In genomic region chr9:136110082-136111061, GRCh38 we compare ENCODE assay signal across 8 cellular contexts. TPM values are rescaled to one million over a fixed set of nuclear protein-coding genes. Genes with fewer than 3 reads are reported as not detected.
DNase-seq lines count a peak whose midpoint lies in the region; ATAC-seq and TF ChIP-seq lines count a peak whose summit lies in the region.

No MANE protein-coding gene starts in this region.

- H3K9me3 ChIP-seq in DND-41 (ENCODE audit: insufficient read depth, low read length, severe bottlenecking) (no peaks in the 10 kb centered on the region), HUES48 (ENCODE audit: control insufficient read depth, insufficient read depth, low read length) (no peaks in the 10 kb centered on the region), spleen (no peaks in the 10 kb centered on the region)

- H3K27me3 ChIP-seq in DND-41 (ENCODE audit: insufficient read depth, low read length, poor library complexity) (no peaks in the 10 kb centered on the region), HUES48 (ENCODE audit: control insufficient read depth, insufficient read depth, low read length) (no peaks in the 10 kb centered on the region), spleen (replicated peaks in 1 of 7) (peaks cover 0 to 28% (median 0%) of the 10 kb centered on the region in 7 donors)

- 0 out of 2 replicates have a peak overlapping the region, but pooled peaks have one; percentile 17 for H2AFZ ChIP-seq in DND-41 (ENCODE audit: low read depth, low read length)

- no peaks in the 10 kb centered on the region for H3K79me2 ChIP-seq in DND-41 (ENCODE audit: insufficient read depth, low read length)

- intact Hi-C loops in left ventricle myocardium superior (cut with micrococcal nuclease), result no loop called here
- intact Hi-C loops in spleen (cut with DNase I; ENCODE audit: low total_unique reads), result no loop called here

- H3K4me3 ChIP-seq in DND-41 (ENCODE audit: low read depth in 1 of 2, low read length in 2 of 2) (peak overlapping the region in 1 of 2 experiments; percentile 44; a peak in 1 of 4 replicates), HUES48 (ENCODE audit: low read depth, low read length) (peak overlapping the region; percentile 48), spleen (peak overlapping the region; percentile 17 to 78 (median 46))

- peak overlapping the region; percentile 69 for H3K27ac ChIP-seq in DND-41 (ENCODE audit: low read length)
- H3K27ac ChIP-seq in HUES48 (ENCODE audit: low read depth, low read length), result peak overlapping the region; percentile 52
- H3K27ac ChIP-seq in spleen, result peak overlapping the region; percentile 48 to 93 (median 84)

- peaks cover 12% of the 10 kb centered on the region for H3K36me3 ChIP-seq in DND-41 (ENCODE audit: insufficient read depth, low read length)
- peaks cover 3% of the 10 kb centered on the region for H3K36me3 ChIP-seq in HUES48 (ENCODE audit: control insufficient read depth, insufficient read depth, low read length)
- H3K36me3 ChIP-seq in spleen, result peaks cover 0 to 16% (median 9%) of the 10 kb centered on the region in 6 donors

- H3K9ac ChIP-seq in DND-41 (ENCODE audit: low read depth, low read length) (peak overlapping the region; percentile 65), HUES48 (ENCODE audit: low read depth, low read length) (peak overlapping the region; percentile 49)

- peaks cover 5% of the 10 kb centered on the region for H4K20me1 ChIP-seq in DND-41 (ENCODE audit: insufficient read depth, low read length)

- peak overlapping the region; percentile 75 for H3K4me2 ChIP-seq in DND-41 (ENCODE audit: insufficient read depth, low read length)

- no peak for DNase-seq in DND-41
- DNase-seq in activated naive CD4-positive, alpha-beta T cell treated with Interleukin-2 at 50 U/mL for 16 hours, result peak; percentile 54
- DNase-seq in left ventricle myocardium superior, result peak; percentile 52
- DNase-seq in spleen, result peak; percentile 87
- no peak for DNase-seq in DMS153 (lab: John Stamatoyannopoulos, UW)
- DNase-seq in NCI-H1694 (lab: John Stamatoyannopoulos, UW), result no peak

- H3K4me1 ChIP-seq in DND-41 (ENCODE audit: insufficient read depth, low read length), result peaks cover 37% of the 10 kb centered on the region
- peaks cover 19% of the 10 kb centered on the region for H3K4me1 ChIP-seq in HUES48 (ENCODE audit: control insufficient read depth, insufficient read depth, low read length)
- H3K4me1 ChIP-seq in spleen, result peaks cover 40 to 91% (median 59%) of the 10 kb centered on the region in 6 donors

- TF ChIP-seq POLR2A in spleen (IDR thresholded peaks at IDR 0.05), result no peak

- 9 to 21% (median 12%) methylated on average over 27 to 42 of the region's 42 CpGs for WGBS in spleen, 5 donors

- no peak for ATAC-seq in DND-41 (ENCODE audit: insufficient read depth, low read depth)
- ATAC-seq in left ventricle myocardium superior, result peak; percentile 5
- ATAC-seq in GM21515 (IDR thresholded peaks at IDR 0.05; ENCODE audit: unreplicated experiment), result no peak

- TF ChIP-seq CTCF in DND-41 (IDR thresholded peaks at IDR 0.05; ENCODE audit: borderline replicate concordance, extremely low read depth, low read length, poor library complexity, severe bottlenecking) (no peak), spleen (IDR thresholded peaks at IDR 0.05 in 8 of 11, conservative IDR thresholded peaks at IDR 0.05 in 3 of 11) (peak in 1 of 11 experiments; percentile 37)

RNA-seq across cellular contexts. Expression of gene TMEM250, which starts 8.3 kb away (rescaled TPM):
- total RNA-seq in left ventricle myocardium superior, result 16.6 TPM
- 10 to 100 TPM; 23.3 to 31.3 (median 25.8) TPM for total RNA-seq in spleen
- 10 to 100 TPM; 10.7 to 28.9 (median 14.8) TPM for polyA plus RNA-seq in spleen

RNA-seq across cellular contexts. Expression of gene NACC2, which starts 15.3 kb away (rescaled TPM):
- total RNA-seq in left ventricle myocardium superior (39.1 TPM), spleen (10 to 100 TPM; 17.0 to 34.9 (median 26.5) TPM)
- 1 to 10 TPM; 2.1 to 7.9 (median 2.4) TPM for polyA plus RNA-seq in spleen

Comparison
In these comparisons a context has a peak if more than half of its experiments do, and no peak if none do; other contexts are left out.
1. DNase-seq: peak in activated naive CD4-positive, alpha-beta T cell treated with Interleukin-2 at 50 U/mL for 16 hours (single experiment), left ventricle myocardium superior (single experiment) and spleen (single experiment); none in DND-41 (single experiment), DMS153 (single experiment) and NCI-H1694 (single experiment).
2. Peak in every context shown above with its lines, with median percentiles within 50 percentile points of each other: H3K27ac ChIP-seq.